Comparison of ENCODE assay signal across 25 cellular contexts in genomic region chr5:81181576-81182316, GRCh38. TPM values are rescaled to one million over a fixed set of nuclear protein-coding genes. Genes with fewer than 3 reads are reported as not detected.
A peak's percentile ranks its signal among the peaks of the same experiment; 100 is the strongest.
DNase-seq lines count a peak whose midpoint lies in the region; ATAC-seq, FAIRE-seq and TF ChIP-seq lines count a peak whose summit lies in the region.
"Had no signal": no experiment of that assay in that cellular context is flagged by ENCODE, and none has a peak within 500 bp of the region (broad histone marks: within the 10 kb centered on the region; RNA-seq: fewer than 3 reads in every experiment).

No MANE protein-coding gene starts in this region.

- H3K27ac ChIP-seq in OCI-LY3 (ENCODE audit: low read length): peak overlapping the region; percentile 45
- no peak overlapping the region for H3K27ac ChIP-seq in GM12878 (ENCODE audit: control insufficient read depth, insufficient read depth)
- H3K27ac ChIP-seq: BLaER1 treated with 17β-estradiol and CSF1 and Interleukin-3, amounts not matched to agents 10 nM and 100 nM; body of pancreas; heart left ventricle; lower lobe of right lung; pancreas; right lobe of liver; RWPE1; upper lobe of left lung had no signal

- no peaks in the 10 kb centered on the region for H3K36me3 ChIP-seq in OCI-LY3 (replicated peaks; ENCODE audit: low read depth, low read length)
- no peaks in the 10 kb centered on the region for H3K36me3 ChIP-seq in GM12878 (ENCODE audit: control insufficient read depth in 2 of 2, insufficient read depth in 2 of 2, low read length in 1 of 2)
- H3K36me3 ChIP-seq: BLaER1 treated with 17β-estradiol and CSF1 and Interleukin-3, amounts not matched to agents 10 nM and 100 nM; lower lobe of right lung; pancreas; right lobe of liver; upper lobe of left lung had no signal

- no peaks in the 10 kb centered on the region for H3K36me3 Mint-ChIP-seq in stimulated activated memory B cell treated with anti-CD40 and anti-IgM and Interleukin-4, amounts not matched to agents 10 μg/mL and 1 μg/mL and 100 μg/mL, for 72 hours
- H3K36me3 Mint-ChIP-seq: immature natural killer cell had no signal

- peaks cover 19% of the 10 kb centered on the region for H3K4me1 Mint-ChIP-seq in stimulated activated memory B cell treated with anti-CD40 and anti-IgM and Interleukin-4, amounts not matched to agents 10 μg/mL and 1 μg/mL and 100 μg/mL, for 72 hours
- H3K4me1 Mint-ChIP-seq: immature natural killer cell had no signal

- H3K79me2 ChIP-seq in OCI-LY3 (ENCODE audit: low read length) (no peaks in the 10 kb centered on the region), GM12878 (ENCODE audit: control insufficient read depth, insufficient read depth, low read length) (no peaks in the 10 kb centered on the region)

- TF ChIP-seq CTCF in OCI-LY3 (IDR thresholded peaks at IDR 0.05; ENCODE audit: low read depth, low read length): no peak
- TF ChIP-seq CTCF in GM12878 (IDR thresholded peaks at IDR 0.05 in 2 of 3, conservative IDR thresholded peaks at IDR 0.05 in 1 of 3; ENCODE audit: control insufficient read depth in 2 of 3, extremely low read depth in 1 of 3, insufficient read depth in 1 of 3, low read depth in 3 of 3, low read length in 3 of 3): no peak

- H3K4me2 ChIP-seq in OCI-LY3 (ENCODE audit: low read length) (peak overlapping the region; percentile 64), GM12878 (ENCODE audit: control insufficient read depth, insufficient read depth) (no peak overlapping the region)
- H3K4me2 ChIP-seq: BLaER1 treated with 17β-estradiol and CSF1 and Interleukin-3, amounts not matched to agents 10 nM and 100 nM had no signal

- TF ChIP-seq POLR2A in GM12878 (IDR thresholded peaks at IDR 0.05; ENCODE audit: low read depth, low read length): no peak

- H3K4me1 ChIP-seq in OCI-LY3 (ENCODE audit: low read length) (peaks cover 42% of the 10 kb centered on the region), GM12878 (ENCODE audit: control insufficient read depth, insufficient read depth, low read length) (peaks cover 19% of the 10 kb centered on the region)
- H3K4me1 ChIP-seq: body of pancreas, heart left ventricle, lower lobe of right lung, pancreas, right lobe of liver, upper lobe of left lung had no signal

- peaks cover 3% of the 10 kb centered on the region for H3K9me3 Mint-ChIP-seq in stimulated activated memory B cell treated with anti-CD40 and anti-IgM and Interleukin-4, amounts not matched to agents 10 μg/mL and 1 μg/mL and 100 μg/mL, for 72 hours
- H3K9me3 Mint-ChIP-seq: effector memory CD8-positive, alpha-beta T cell; immature natural killer cell; T-cell had no signal

- TF ChIP-seq EP300 in GM12878 (IDR thresholded peaks at IDR 0.05; ENCODE audit: borderline replicate concordance in 1 of 2, control insufficient read depth in 1 of 2, low read depth in 2 of 2, low read length in 2 of 2): no peak

- intact Hi-C loops in GM12878 (cut with micrococcal nuclease; ENCODE audit: unreplicated experiment): no loop called here

- 51% methylated on average over 4 of the region's 4 CpGs for WGBS in GM12878 (ENCODE audit: insufficient coverage, insufficient replicate concordance, low lambda C conversion rate, missing lambda C conversion rate)

- FAIRE-seq in GM12878 (lab: Jason Lieb, UNC): no peak
- FAIRE-seq: pancreas had no signal

- H3K4me3 Mint-ChIP-seq in stimulated activated memory B cell treated with anti-CD40 and anti-IgM and Interleukin-4, amounts not matched to agents 10 μg/mL and 1 μg/mL and 100 μg/mL, for 72 hours: peak overlapping the region; percentile 0
- H3K4me3 Mint-ChIP-seq: activated CD8-positive, alpha-beta T cell treated with anti-CD3 and anti-CD28 coated beads, Interleukin-2, amount 10 ng/mL, durations not matched to agents 7 days and 5 days; effector memory CD8-positive, alpha-beta T cell; immature natural killer cell; T-cell had no signal

- in situ Hi-C loops in GM12878 (cut with MboI): no loop called here

- peak; percentile 54 for ATAC-seq in GM12878
- ATAC-seq in stimulated activated memory B cell treated with anti-CD40 and anti-IgM and Interleukin-4, amounts not matched to agents 10 μg/mL and 1 μg/mL and 100 μg/mL, for 72 hours: peak; percentile 66
- ATAC-seq: activated CD4-positive, CD25-positive, alpha-beta regulatory T cell treated with anti-CD3 and anti-CD28 coated beads, Interleukin-2, amount 50 U/mL, for 24 hours; activated CD8-positive, alpha-beta T cell treated with anti-CD3 and anti-CD28 coated beads, Interleukin-2, amount 10 ng/mL, durations not matched to agents 7 days and 5 days; body of pancreas; effector memory CD8-positive, alpha-beta T cell; HCT116; heart left ventricle; lower lobe of right lung; pancreas; right lobe of liver; T-cell had no signal

- no TSS peak for BruUV-seq in GM12878 (replicated peaks; lab: Mats Ljungman, UMichigan)

- no peaks in the 10 kb centered on the region for H3K27me3 Mint-ChIP-seq in stimulated activated memory B cell treated with anti-CD40 and anti-IgM and Interleukin-4, amounts not matched to agents 10 μg/mL and 1 μg/mL and 100 μg/mL, for 72 hours
- H3K27me3 Mint-ChIP-seq: effector memory CD8-positive, alpha-beta T cell; T-cell had no signal

- H3K27me3 ChIP-seq in OCI-LY3 (ENCODE audit: low read depth, low read length) (0 out of 2 replicates have a peak, but pooled peaks cover 7% of the 10 kb centered on the region), GM12878 (replicated peaks in 1 of 2; ENCODE audit: control insufficient read depth in 2 of 2, insufficient read depth in 2 of 2, low read length in 1 of 2) (no peaks in the 10 kb centered on the region)
- H3K27me3 ChIP-seq: BLaER1 treated with 17β-estradiol and CSF1 and Interleukin-3, amounts not matched to agents 10 nM and 100 nM; body of pancreas; heart left ventricle; pancreas; right lobe of liver; upper lobe of left lung had no signal

- H3K27ac Mint-ChIP-seq in stimulated activated memory B cell treated with anti-CD40 and anti-IgM and Interleukin-4, amounts not matched to agents 10 μg/mL and 1 μg/mL and 100 μg/mL, for 72 hours: no peak overlapping the region
- H3K27ac Mint-ChIP-seq: activated CD8-positive, alpha-beta T cell treated with anti-CD3 and anti-CD28 coated beads, Interleukin-2, amount 10 ng/mL, durations not matched to agents 7 days and 5 days; immature natural killer cell had no signal

- POLR2A ChIA-PET in GM12878 (lab: Charles Lee): interaction anchor here (0.6 to 1.3 kb wide), 2 partner anchors 10 to 53 kb away, joined by 3 to 4 read pairs; no protein-coding TSS in a partner anchor

- H3K4me3 ChIP-seq in OCI-LY3 (ENCODE audit: low read length): peak overlapping the region; percentile 46
- no peak overlapping the region for H3K4me3 ChIP-seq in GM12878
- H3K4me3 ChIP-seq: BLaER1 treated with 17β-estradiol and CSF1 and Interleukin-3, amounts not matched to agents 10 nM and 100 nM; body of pancreas; heart left ventricle; lower lobe of right lung; pancreas; right lobe of liver; upper lobe of left lung had no signal

- RAD21 ChIA-PET in GM12878 (lab: Charles Lee; ENCODE audit: unreplicated experiment): no interaction called here

- H4K20me1 ChIP-seq in OCI-LY3 (ENCODE audit: insufficient read depth, low read length) (no peaks in the 10 kb centered on the region), GM12878 (ENCODE audit: control insufficient read depth, insufficient read depth) (no peaks in the 10 kb centered on the region)
- H4K20me1 ChIP-seq: BLaER1 treated with 17β-estradiol and CSF1 and Interleukin-3, amounts not matched to agents 10 nM and 100 nM had no signal

- CTCF ChIA-PET in GM12878 (lab: Yijun Ruan, JAX): interaction anchor here (0.6 to 4.0 kb wide), 6 partner anchors 10 to 494 kb away, joined by 3 to 22 read pairs (median 4); no protein-coding TSS in a partner anchor

- H2AFZ ChIP-seq in OCI-LY3 (ENCODE audit: low read depth, low read length): no peak overlapping the region
- no peak overlapping the region for H2AFZ ChIP-seq in GM12878 (ENCODE audit: control insufficient read depth, low read depth, low read length)

- no peak for TF ChIP-seq RAD21 in GM12878 (IDR thresholded peaks at IDR 0.05; ENCODE audit: insufficient read depth, low read depth, low read length)

- peak; percentile 1 for DNase-seq in NCI-H510A treated with DMSO at 0.1 percent for 48 hours (lab: John Stamatoyannopoulos, UW)
- DNase-seq in NCI-H510A (lab: John Stamatoyannopoulos, UW): no peak
- no peak for DNase-seq in GM12878 (ENCODE audit: low read depth, low spot score)
- DNase-seq in T-helper 2 cell: no peak
- DNase-seq in GM19238 (ENCODE audit: insufficient read length, low spot score): no peak
- DNase-seq in stimulated activated naive CD4-positive, alpha-beta T cell (lab: John Stamatoyannopoulos, UW): no peak
- DNase-seq: activated CD8-positive, alpha-beta T cell treated with anti-CD3 and anti-CD28 coated beads, Interleukin-2, amount 10 ng/mL, durations not matched to agents 7 days and 5 days; body of pancreas; effector memory CD8-positive, alpha-beta T cell; heart left ventricle; immature natural killer cell; lower lobe of right lung; NCI-H1417 treated with DMSO at 0.1 percent for 48 hours; NK-92 treated with Interleukin-12 subunit alpha and Interleukin-12 subunit beta, amount 100 ng/mL, for 24 hours; pancreas; right lobe of liver; stimulated activated naive CD4-positive, alpha-beta T cell treated with Interleukin-2 at 50 U/mL for 16 hours; T-cell; upper lobe of left lung had no signal

- H3K9me3 ChIP-seq in OCI-LY3 (ENCODE audit: insufficient read depth, low read length): no peaks in the 10 kb centered on the region
- no peaks in the 10 kb centered on the region for H3K9me3 ChIP-seq in GM12878 (replicated peaks; ENCODE audit: control insufficient read depth, insufficient read depth, low read length)
- H3K9me3 ChIP-seq: body of pancreas, heart left ventricle, lower lobe of right lung, pancreas, right lobe of liver, upper lobe of left lung had no signal

- SMC1A ChIA-PET in GM12878 (lab: Charles Lee; ENCODE audit: uncharacterized antibody, unreplicated experiment): interaction anchor here (0.8 to 2.7 kb wide), 3 partner anchors 11 to 38 kb away, joined by 3 to 23 read pairs (median 4); no protein-coding TSS in a partner anchor

- H3K9ac ChIP-seq in OCI-LY3 (ENCODE audit: low read length) (no peak overlapping the region), GM12878 (ENCODE audit: control insufficient read depth, insufficient read depth, low read length) (no peak overlapping the region)
- H3K9ac ChIP-seq: BLaER1 treated with 17β-estradiol and CSF1 and Interleukin-3, amounts not matched to agents 10 nM and 100 nM had no signal

RNA-seq across cellular contexts. Expression of gene CKMT2, which starts 51.4 kb away (rescaled TPM):
- total RNA-seq in GM12878 (2013; cell fraction: nucleolus; rRNA removed): not detected in 2 replicates
- total RNA-seq in GM12878 (2014; rRNA removed) (not detected in 2 replicates), GM12878 (2014; rRNA removed; fragmentation: Illumina TruSeq; extraction: Trizol) (not detected in 2 replicates), GM12878 (2021) (not detected in 2 replicates)
- not detected for polyA plus RNA-seq in GM12878 (2011; ENCODE audit: low read depth)
- polyA plus RNA-seq in GM12878 (2011; rRNA removed) (not detected in 2 replicates), GM12878 (2014; fragmentation: Illumina TruSeq; extraction: Trizol) (not detected in 2 replicates), GM12878 (2014; fragmentation: Nextera tagmentation; extraction: Ambion mirVana) (not detected), GM12878 (2014; rRNA removed) (not detected in 2 replicates), GM12878 (2016; fragmentation: Nextera tagmentation; extraction: Ambion mirVana) (1 to 10 TPM in 1 of 2 experiments, under 1 TPM in 1; 0.70 to 1.2 TPM)
- polyA plus RNA-seq in GM12878 (2011; cell fraction: cytosol; rRNA removed): not detected in 2 replicates
- polyA plus RNA-seq in GM12878 (2011; cell fraction: nucleus; rRNA removed): not detected in 2 replicates
- polyA plus RNA-seq in GM12878 (2012): not detected in 2 replicates
- not detected in 2 replicates for polyA minus RNA-seq in GM12878 (2011; rRNA and poly(A)+ RNA removed)
- polyA minus RNA-seq in GM12878 (2011; cell fraction: cytosol; rRNA and poly(A)+ RNA removed): not detected in 2 replicates
- polyA minus RNA-seq in GM12878 (2011; cell fraction: nucleus; rRNA and poly(A)+ RNA removed): not detected in 2 replicates
- total RNA-seq: activated CD8-positive, alpha-beta T cell treated with anti-CD3 and anti-CD28 coated beads, Interleukin-2, amount 10 ng/mL, durations not matched to agents 7 days and 5 days had no signal
